14 cellular contexts compared by ENCODE assay signal in the genomic region with DNA sequence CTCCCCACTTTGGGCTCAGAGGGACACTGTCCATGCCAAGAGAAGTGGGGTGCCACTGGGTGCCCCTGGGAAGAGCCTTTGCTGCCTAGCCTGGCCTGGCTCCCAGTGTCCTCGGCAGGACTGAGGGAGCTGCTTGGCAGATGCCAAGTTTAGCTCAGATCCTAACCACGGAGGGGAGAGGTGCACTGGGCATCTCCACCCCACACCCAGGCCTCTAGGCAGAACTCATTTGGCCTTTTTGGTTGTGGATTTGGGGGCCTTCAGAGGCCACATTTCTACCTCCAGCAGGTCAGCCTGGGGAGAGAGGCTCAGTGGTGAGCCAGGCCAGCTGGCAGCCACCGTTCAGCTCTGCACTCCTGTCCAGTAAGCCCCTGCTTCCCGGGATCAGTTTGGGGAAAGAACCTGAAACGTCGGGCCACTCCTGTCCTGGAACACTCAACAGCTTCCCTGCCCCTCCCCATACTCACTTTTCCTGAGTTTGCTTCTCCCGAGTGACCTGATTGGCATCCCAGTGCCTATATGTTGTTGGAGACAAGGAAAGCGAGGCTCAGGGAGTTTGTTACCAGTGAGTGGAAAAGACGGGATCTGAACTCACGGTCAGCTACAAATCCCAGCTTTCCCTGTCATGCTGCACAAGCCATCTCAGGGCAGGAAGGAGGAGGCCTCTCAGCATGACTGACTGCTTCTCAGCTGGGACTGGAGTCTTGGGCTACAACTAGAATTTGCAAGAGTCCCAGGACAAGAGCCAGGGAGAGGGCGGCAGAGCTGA. TPM values are rescaled to one million over a fixed set of nuclear protein-coding genes. Genes with fewer than 3 reads are reported as not detected.
"Had no signal": no experiment of that assay in that cellular context is flagged by ENCODE, and none has a peak within 500 bp of the region (broad histone marks: within the 10 kb centered on the region; RNA-seq: fewer than 3 reads in every experiment).

No MANE protein-coding gene starts in this region.

- H3K27me3 ChIP-seq: adrenal gland, pancreas, SJSA1, tibial nerve had no signal

- DNase-seq: activated CD4-positive, alpha-beta memory T cell treated with anti-CD3 and anti-CD28 coated beads, Interleukin-2, amount 10 ng/mL, durations not matched to agents 7 days and 5 days; activated CD4-positive, alpha-beta T cell treated with anti-CD3 and anti-CD28 coated beads for 1 hour; activated naive CD4-positive, alpha-beta T cell treated with anti-CD3 and anti-CD28 coated beads, Interleukin-2, amount 50 U/mL, for 16 hours; central memory CD4-positive, alpha-beta T cell; hypothalamus; stimulated activated CD4-positive, alpha-beta T cell treated with anti-CD3 and anti-CD28 coated beads, Interleukin-1b, Interleukin-23, amount 100 ng/mL, for 48 hours; T-helper 9 cell had no signal

- H3K9me3 ChIP-seq: adrenal gland, pancreas, SJSA1, tibial nerve had no signal

- H3K4me3 ChIP-seq: adrenal gland, pancreas, SJSA1, tibial nerve had no signal

- ATAC-seq: activated T-helper 17 cell treated with anti-CD3 and anti-CD28 coated beads, Interleukin-2, amount 50 U/mL, for 72 hours; natural killer cell treated with Interleukin-12 subunit alpha and Interleukin-12 subunit beta and Interleukin-15 and Interleukin-18, amount 100 ng/mL, for 72 hours; stimulated activated memory B cell treated with anti-CD40 and anti-IgM and Interleukin-4, amounts not matched to agents 10 μg/mL and 1 μg/mL and 100 μg/mL, for 72 hours had no signal

- H3K4me1 ChIP-seq: adrenal gland, pancreas, SJSA1 had no signal

- H3K27ac ChIP-seq: adrenal gland, pancreas, SJSA1, tibial nerve had no signal

- H3K36me3 ChIP-seq: adrenal gland, pancreas, SJSA1, tibial nerve had no signal

- FAIRE-seq: pancreas had no signal

RNA-seq across cellular contexts. Expression of gene CXCL12, which starts 11.2 kb away (rescaled TPM):
- total RNA-seq: activated CD4-positive, alpha-beta memory T cell treated with anti-CD3 and anti-CD28 coated beads, Interleukin-2, amount 10 ng/mL, durations not matched to agents 7 days and 5 days; SJSA1 had no signal
